8 cellular contexts compared by ENCODE assay signal in genomic region chr1:6624712-6625578, GRCh38. TPM values are rescaled to one million over a fixed set of nuclear protein-coding genes. Genes with fewer than 3 reads are reported as not detected.
DNase-seq lines count a peak whose midpoint lies in the region; ATAC-seq and TF ChIP-seq lines count a peak whose summit lies in the region.

Gene THAP3 (plus strand): TSS chr1:6624868. CDS start chr1:6625219, 351 bp downstream.

- peak within 1 kb of the TSS; percentile 63 to 73 for H3K4me3 ChIP-seq in CD4-positive, alpha-beta memory T cell (ENCODE audit: low read length in 2 of 2)

- TF ChIP-seq CTCF in endothelial cell (IDR thresholded peaks at IDR 0.05; ENCODE audit: unreplicated experiment), result no peak

- H3K36me3 ChIP-seq in CD4-positive, alpha-beta memory T cell (ENCODE audit: insufficient read depth, low read length), result peaks cover 38% of the 10 kb centered on the region

- H3K27ac Mint-ChIP-seq in CD4-positive, alpha-beta memory T cell, result peak within 1 kb of the TSS; percentile 78 to 93 (median 90)
- H3K27ac Mint-ChIP-seq in endothelial cell (ENCODE audit: unreplicated experiment), result peak within 1 kb of the TSS; percentile 80

- POLR2A ChIA-PET in CD4-positive, alpha-beta memory T cell (lab: Charles Lee; ENCODE audit: partially characterized antibody), result interaction anchor here (0.6 to 10.0 kb wide), 8 partner anchors 9 to 1306 kb away, joined by 3 to 117 read pairs (median 5); partner anchors contain the start of genes KLHL21, NOL9, PHF13 and TNFRSF25

- H3K9me3 Mint-ChIP-seq in CD4-positive, alpha-beta memory T cell, result no peaks in the 10 kb centered on the region
- H3K9me3 Mint-ChIP-seq in endothelial cell (ENCODE audit: unreplicated experiment), result no peaks in the 10 kb centered on the region

- CTCF ChIA-PET in CD4-positive, alpha-beta memory T cell (lab: Charles Lee; ENCODE audit: partially characterized antibody), result interaction anchor here (1.0 to 2.5 kb wide), 5 partner anchors 9 to 135 kb away, joined by 4 to 13 read pairs (median 8); partner anchors contain the start of genes KLHL21 and ZBTB48

- DNase-seq in CD4-positive, alpha-beta memory T cell, result peak; percentile 84 to 91 (median 86)
- DNase-seq in NOMO-1 treated with DMSO at 0.1 percent for 48 hours (lab: John Stamatoyannopoulos, UW; ENCODE audit: unreplicated experiment), result peak; percentile 49
- DNase-seq in activated CD8-positive, alpha-beta memory T cell treated with anti-CD3 and anti-CD28 coated beads, Interleukin-2, amount 50 U/mL, for 24 hours (ENCODE audit: extremely low read depth), result peak; percentile 54
- DNase-seq in endothelial cell (ENCODE audit: low spot score), result peak; percentile 89
- DNase-seq in midbrain (lab: John Stamatoyannopoulos, UW), result peak; percentile 85
- peak; percentile 73 to 86 for DNase-seq in stimulated activated CD8-positive, alpha-beta memory T cell treated with anti-CD3 and anti-CD28 coated beads, Interleukin-2, amount 100 ng/mL, for 1 hour (ENCODE audit: low read depth in 2 of 2)

- peaks cover 15 to 35% (median 28%) of the 10 kb centered on the region in 4 donors for H3K4me1 Mint-ChIP-seq in CD4-positive, alpha-beta memory T cell
- peaks cover 4% of the 10 kb centered on the region for H3K4me1 Mint-ChIP-seq in endothelial cell (ENCODE audit: unreplicated experiment)

- no peaks in the 10 kb centered on the region for H3K9me3 ChIP-seq in CD4-positive, alpha-beta memory T cell (ENCODE audit: control insufficient read depth in 1 of 2, low read length in 2 of 2)

- H3K27me3 ChIP-seq in CD4-positive, alpha-beta memory T cell (ENCODE audit: insufficient read depth, low read length), result no peaks in the 10 kb centered on the region

- H3K4me1 ChIP-seq in CD4-positive, alpha-beta memory T cell (ENCODE audit: insufficient read depth, low read length), result peaks cover 23% of the 10 kb centered on the region

- H3K4me3 Mint-ChIP-seq in CD4-positive, alpha-beta memory T cell, result peak within 1 kb of the TSS; percentile 90 to 95 (median 94)
- peak within 1 kb of the TSS; percentile 95 for H3K4me3 Mint-ChIP-seq in endothelial cell (ENCODE audit: unreplicated experiment)

- peaks cover 10 to 35% of the 10 kb centered on the region in 2 donors for H3K36me3 Mint-ChIP-seq in CD4-positive, alpha-beta memory T cell
- peaks cover 31% of the 10 kb centered on the region for H3K36me3 Mint-ChIP-seq in endothelial cell (ENCODE audit: low read depth, unreplicated experiment)

- intact Hi-C loops in CD4-positive, alpha-beta memory T cell (cut with micrococcal nuclease), result loop anchor here (1.0 to 2.0 kb wide), 5 partner anchors 12 to 71 kb away; partner anchors contain the start of genes KLHL21, NOL9, PHF13 and ZBTB48

- peak within 1 kb of the TSS; percentile 60 for H3K27ac ChIP-seq in CD4-positive, alpha-beta memory T cell (ENCODE audit: low read depth, low read length)

- no peaks in the 10 kb centered on the region for H3K27me3 Mint-ChIP-seq in CD4-positive, alpha-beta memory T cell
- H3K27me3 Mint-ChIP-seq in endothelial cell (ENCODE audit: unreplicated experiment), result peaks cover 5% of the 10 kb centered on the region

- ATAC-seq in GM19351 (IDR thresholded peaks at IDR 0.05; ENCODE audit: unreplicated experiment) (peak; percentile 86), HG03521 (IDR thresholded peaks at IDR 0.05; ENCODE audit: unreplicated experiment) (peak; percentile 77)

RNA-seq across cellular contexts. Expression of gene THAP3, which starts in this region (rescaled TPM):
- 10 to 100 TPM; 29.5 to 34.5 TPM for total RNA-seq in CD4-positive, alpha-beta memory T cell
- 10 to 100 TPM; 13.5 to 18.7 TPM for polyA plus RNA-seq in CD4-positive, alpha-beta memory T cell
- total RNA-seq in endothelial cell (ENCODE audit: unreplicated experiment), result 13.5 TPM

Comparison
In these comparisons a context has a peak if more than half of its experiments do, and no peak if none do; other contexts are left out.
1. Peak in every context shown above with its lines: DNase-seq, ATAC-seq, H3K4me3 ChIP-seq and H3K27ac ChIP-seq.